19 cellular contexts compared by ENCODE assay signal in genomic region chr17:31250229-31250628, GRCh38. TPM values are rescaled to one million over a fixed set of nuclear protein-coding genes. Genes with fewer than 3 reads are reported as not detected.
DNase-seq lines count a peak whose midpoint lies in the region; ATAC-seq and TF ChIP-seq lines count a peak whose summit lies in the region.
"Had no signal": no experiment of that assay in that cellular context is flagged by ENCODE, and none has a peak within 500 bp of the region (broad histone marks: within the 10 kb centered on the region; RNA-seq: fewer than 3 reads in every experiment).

No MANE protein-coding gene starts in this region.

- H3K9me3 Mint-ChIP-seq in natural killer cell (no peaks in the 10 kb centered on the region), HFFc6 (no peaks in the 10 kb centered on the region), brain (no peaks in the 10 kb centered on the region)
- H3K9me3 Mint-ChIP-seq in natural killer cell treated with Interleukin-12 subunit alpha and Interleukin-12 subunit beta and Interleukin-15 and Interleukin-18, amount 100 ng/mL, for 72 hours: no peaks in the 10 kb centered on the region
- H3K9me3 Mint-ChIP-seq: activated B cell treated with CpG ODN at 0.5 μM for 24 hours; stimulated activated naive B cell treated with anti-CD40 and anti-IgM and Interleukin-4, amounts not matched to agents 10 μg/mL and 1 μg/mL and 100 μg/mL, for 72 hours had no signal

- peaks cover 20% of the 10 kb centered on the region for H3K36me3 ChIP-seq in MG63

- no peaks in the 10 kb centered on the region for H3K9me3 ChIP-seq in MG63
- H3K9me3 ChIP-seq: vagina had no signal

- H3K27me3 ChIP-seq in MG63: no peaks in the 10 kb centered on the region
- H3K27me3 ChIP-seq: vagina had no signal

- intact Hi-C loops in natural killer cell (cut with micrococcal nuclease): no loop called here

- H3K36me3 Mint-ChIP-seq in natural killer cell (no peaks in the 10 kb centered on the region), HFFc6 (ENCODE audit: low read depth) (peaks cover 50% of the 10 kb centered on the region), brain (peaks cover 39% of the 10 kb centered on the region)
- no peaks in the 10 kb centered on the region for H3K36me3 Mint-ChIP-seq in natural killer cell treated with Interleukin-12 subunit alpha and Interleukin-12 subunit beta and Interleukin-15 and Interleukin-18, amount 100 ng/mL, for 72 hours

- ATAC-seq in natural killer cell (peak in 1 of 3 donors; percentile 40), esophagus mucosa (no peak)
- ATAC-seq in natural killer cell treated with Interleukin-12 subunit alpha and Interleukin-12 subunit beta and Interleukin-15 and Interleukin-18, amount 100 ng/mL, for 72 hours: no peak
- ATAC-seq: stimulated activated naive B cell treated with anti-CD40 and anti-IgM and Interleukin-4, amounts not matched to agents 10 μg/mL and 1 μg/mL and 100 μg/mL, for 72 hours had no signal

- H3K27me3 Mint-ChIP-seq in natural killer cell (ENCODE audit: low read depth in 2 of 2) (no peaks in the 10 kb centered on the region), HFFc6 (ENCODE audit: insufficient read depth) (no peaks in the 10 kb centered on the region), brain (no peaks in the 10 kb centered on the region)
- H3K27me3 Mint-ChIP-seq in natural killer cell treated with Interleukin-12 subunit alpha and Interleukin-12 subunit beta and Interleukin-15 and Interleukin-18, amount 100 ng/mL, for 72 hours: no peaks in the 10 kb centered on the region
- H3K27me3 Mint-ChIP-seq: activated B cell treated with CpG ODN at 0.5 μM for 24 hours; stimulated activated naive B cell treated with anti-CD40 and anti-IgM and Interleukin-4, amounts not matched to agents 10 μg/mL and 1 μg/mL and 100 μg/mL, for 72 hours had no signal

- DNase-seq in natural killer cell (no peak), HFFc6 (no peak), MG63 (no peak), NCI-H526 treated with DMSO at 0.1 percent for 48 hours (lab: John Stamatoyannopoulos, UW) (no peak)
- no peak for DNase-seq in natural killer cell treated with Interleukin-12 subunit alpha and Interleukin-12 subunit beta and Interleukin-15 and Interleukin-18, amount 100 ng/mL, for 72 hours (ENCODE audit: low spot score)
- DNase-seq: activated B cell treated with CpG ODN at 0.5 μM for 24 hours; activated naive CD4-positive, alpha-beta T cell treated with Interleukin-2 at 50 U/mL for 16 hours; effector memory CD4-positive, alpha-beta T cell; GDM1; MV-4-11; NCI-H2107; stimulated activated naive B cell treated with anti-CD40 and anti-IgM and Interleukin-4, amounts not matched to agents 10 μg/mL and 1 μg/mL and 100 μg/mL, for 72 hours had no signal

- no peak for TF ChIP-seq CTCF in natural killer cell (IDR thresholded peaks at IDR 0.05)
- TF ChIP-seq CTCF in HFFc6 (IDR thresholded peaks at IDR 0.05): no peak
- no peak for TF ChIP-seq CTCF in brain (conservative IDR thresholded peaks at IDR 0.05)

- peak overlapping the region; percentile 59 to 80 for H3K27ac Mint-ChIP-seq in natural killer cell
- peak overlapping the region in 1 of 2 donors; percentile 71 for H3K27ac Mint-ChIP-seq in natural killer cell treated with Interleukin-12 subunit alpha and Interleukin-12 subunit beta and Interleukin-15 and Interleukin-18, amount 100 ng/mL, for 72 hours
- peak overlapping the region; percentile 95 for H3K27ac Mint-ChIP-seq in HFFc6
- H3K27ac Mint-ChIP-seq in brain: peak overlapping the region in 4 of 5 experiments; percentile 35 to 96 (median 70)
- H3K27ac Mint-ChIP-seq: activated B cell treated with CpG ODN at 0.5 μM for 24 hours; stimulated activated naive B cell treated with anti-CD40 and anti-IgM and Interleukin-4, amounts not matched to agents 10 μg/mL and 1 μg/mL and 100 μg/mL, for 72 hours had no signal

- H3K4me3 ChIP-seq in MG63: no peak overlapping the region
- H3K4me3 ChIP-seq: smooth muscle cell, vagina had no signal

- peak overlapping the region; percentile 58 for H3K27ac ChIP-seq in temporal lobe (ENCODE audit: low read depth, low read length)
- H3K27ac ChIP-seq: vagina had no signal

- H3K4me3 Mint-ChIP-seq in natural killer cell (no peak overlapping the region), HFFc6 (peak overlapping the region; percentile 65), brain (peak overlapping the region in 1 of 5 experiments; percentile 35)
- no peak overlapping the region for H3K4me3 Mint-ChIP-seq in natural killer cell treated with Interleukin-12 subunit alpha and Interleukin-12 subunit beta and Interleukin-15 and Interleukin-18, amount 100 ng/mL, for 72 hours
- H3K4me3 Mint-ChIP-seq: activated B cell treated with CpG ODN at 0.5 μM for 24 hours; stimulated activated naive B cell treated with anti-CD40 and anti-IgM and Interleukin-4, amounts not matched to agents 10 μg/mL and 1 μg/mL and 100 μg/mL, for 72 hours had no signal

- H3K4me1 Mint-ChIP-seq in natural killer cell (peaks cover 7 to 11% of the 10 kb centered on the region in 2 donors), HFFc6 (ENCODE audit: low read depth) (peaks cover 80% of the 10 kb centered on the region), brain (peaks cover 25% of the 10 kb centered on the region)
- H3K4me1 Mint-ChIP-seq in natural killer cell treated with Interleukin-12 subunit alpha and Interleukin-12 subunit beta and Interleukin-15 and Interleukin-18, amount 100 ng/mL, for 72 hours (ENCODE audit: low read depth in 2 of 2): peaks cover 5 to 6% of the 10 kb centered on the region in 2 donors

RNA-seq across cellular contexts. Expression of gene OMG, which starts 46.8 kb away (rescaled TPM):
- 1 to 10 TPM in 2 of 3 donors, under 1 TPM in 1; 0.96 to 2.8 (median 1.3) TPM for total RNA-seq in natural killer cell
- total RNA-seq in natural killer cell treated with Interleukin-12 subunit alpha and Interleukin-12 subunit beta and Interleukin-15 and Interleukin-18, amount 100 ng/mL, for 72 hours: 1 to 10 TPM in 1 of 2 donors, under 1 TPM in 1; 0.48 to 1.4 TPM
- under 1 TPM in 1 of 6 experiments, not detected in 5; 0.26 TPM for total RNA-seq in HFFc6 (2021; fragmentation: NEBNext Ultra II Directional; extraction: Animal tissue kit (Norgen Biotek cat#: 25700))
- 44.9 TPM for polyA plus RNA-seq in brain (ENCODE audit: insufficient read depth, low read depth, low replicate concordance)
- 4.7 TPM for total RNA-seq in temporal lobe
- not detected for total RNA-seq in esophagus mucosa
- not detected in 2 replicates for total RNA-seq in MG63 (2014; rRNA removed; shearing (Covaris generic); ENCODE audit: low replicate concordance)
- total RNA-seq: bronchial epithelial cell, RPMI7951, smooth muscle cell, vagina had no signal
